9 cellular contexts compared by ENCODE assay signal in genomic region chr15:101188517-101189340, GRCh38.
A peak's percentile ranks its signal among the peaks of the same experiment; 100 is the strongest.
DNase-seq lines count a peak whose midpoint lies in the region; ATAC-seq lines count a peak whose summit lies in the region.
"Had no signal": no experiment of that assay in that cellular context is flagged by ENCODE, and none has a peak within 500 bp of the region (broad histone marks: within the 10 kb centered on the region; RNA-seq: fewer than 3 reads in every experiment).

No MANE protein-coding gene starts in this region.

- H3K9me3 ChIP-seq in right cardiac atrium (ENCODE audit: control insufficient read depth, low read length) (no peaks in the 10 kb centered on the region), subcutaneous abdominal adipose tissue (ENCODE audit: control insufficient read depth in 5 of 5, low read length in 5 of 5) (no peaks in the 10 kb centered on the region)
- H3K9me3 ChIP-seq: HAP-1 had no signal

- no peaks in the 10 kb centered on the region for H3K9me3 Mint-ChIP-seq in activated CD4-positive, alpha-beta memory T cell treated with anti-CD3 and anti-CD28 coated beads, Interleukin-2, amount 10 ng/mL, durations not matched to agents 7 days and 5 days

- no peak overlapping the region for H3K9ac ChIP-seq in subcutaneous abdominal adipose tissue (ENCODE audit: low read length in 5 of 5)

- WGBS in right cardiac atrium = 38% methylated on average over 28 of the region's 28 CpGs

- peaks cover 81% of the 10 kb centered on the region for H3K4me1 Mint-ChIP-seq in activated CD4-positive, alpha-beta memory T cell treated with anti-CD3 and anti-CD28 coated beads, Interleukin-2, amount 10 ng/mL, durations not matched to agents 7 days and 5 days

- intact Hi-C loops in right cardiac atrium (cut with DNase I) = loop anchor here in 1 of 4 donors (10.0 kb wide), 1 partner anchor 56 kb away; no protein-coding TSS in a partner anchor

- no peaks in the 10 kb centered on the region for H3K27me3 ChIP-seq in right cardiac atrium (ENCODE audit: control insufficient read depth, insufficient read depth)
- no peaks in the 10 kb centered on the region for H3K27me3 ChIP-seq in subcutaneous abdominal adipose tissue (ENCODE audit: control insufficient read depth in 5 of 5, insufficient read depth in 4 of 5, low read length in 5 of 5)

- POLR2A ChIA-PET in activated CD4-positive, alpha-beta memory T cell treated with anti-CD3 and anti-CD28 coated beads, Interleukin-2, amount 10 ng/mL, durations not matched to agents 7 days and 5 days (lab: Charles Lee) = interaction anchor here (0.6 to 5.4 kb wide), 10 partner anchors 11 to 62 kb away, joined by 3 to 42 read pairs (median 3); partner anchors contain the start of gene CHSY1

- peaks cover 49% of the 10 kb centered on the region for H3K36me3 Mint-ChIP-seq in activated CD4-positive, alpha-beta memory T cell treated with anti-CD3 and anti-CD28 coated beads, Interleukin-2, amount 10 ng/mL, durations not matched to agents 7 days and 5 days (ENCODE audit: low read depth)

- H3K27me3 Mint-ChIP-seq in activated CD4-positive, alpha-beta memory T cell treated with anti-CD3 and anti-CD28 coated beads, Interleukin-2, amount 10 ng/mL, durations not matched to agents 7 days and 5 days = no peaks in the 10 kb centered on the region

- peak overlapping the region; percentile 43 for H3K4me3 Mint-ChIP-seq in activated CD4-positive, alpha-beta memory T cell treated with anti-CD3 and anti-CD28 coated beads, Interleukin-2, amount 10 ng/mL, durations not matched to agents 7 days and 5 days

- DNase-seq in EL (peak; percentile 87), HCEC 1CT (peak; percentile 76), right cardiac atrium (peak; percentile 54 to 87 (median 78)), NCI-H1092 (lab: John Stamatoyannopoulos, UW) (no peak), NCI-H446 (lab: John Stamatoyannopoulos, UW) (no peak)
- no peak for DNase-seq in activated CD4-positive, alpha-beta memory T cell treated with anti-CD3 and anti-CD28 coated beads, Interleukin-2, amount 10 ng/mL, durations not matched to agents 7 days and 5 days

- CTCF ChIA-PET in activated CD4-positive, alpha-beta memory T cell treated with anti-CD3 and anti-CD28 coated beads, Interleukin-2, amount 10 ng/mL, durations not matched to agents 7 days and 5 days (lab: Charles Lee) = interaction anchor here (0.6 to 1.8 kb wide), 10 partner anchors 10 to 170 kb away, joined by 3 to 5 read pairs (median 3); no protein-coding TSS in a partner anchor

- peak overlapping the region; percentile 74 for H3K27ac Mint-ChIP-seq in activated CD4-positive, alpha-beta memory T cell treated with anti-CD3 and anti-CD28 coated beads, Interleukin-2, amount 10 ng/mL, durations not matched to agents 7 days and 5 days

- H3K4me3 ChIP-seq in right cardiac atrium (ENCODE audit: low read length) (peak overlapping the region; percentile 65), subcutaneous abdominal adipose tissue (ENCODE audit: low read depth in 1 of 5, low read length in 5 of 5) (peak overlapping the region in 3 of 5 donors; percentile 27 to 42 (median 40))
- H3K4me3 ChIP-seq: HAP-1 had no signal

- H3K27ac ChIP-seq in right cardiac atrium (ENCODE audit: low read length) (peak overlapping the region; percentile 98), subcutaneous abdominal adipose tissue (ENCODE audit: low read depth, low read length) (peak overlapping the region; percentile 42)

- ATAC-seq in right cardiac atrium (peak; percentile 22 to 60), HG02840 (IDR thresholded peaks at IDR 0.05; ENCODE audit: low FRiP score, unreplicated experiment) (no peak)

- H3K36me3 ChIP-seq in subcutaneous abdominal adipose tissue (ENCODE audit: control insufficient read depth in 5 of 5, insufficient read depth in 5 of 5, low read length in 5 of 5) = no peaks in the 10 kb centered on the region
- H3K36me3 ChIP-seq: HAP-1 had no signal

- H3K4me1 ChIP-seq in right cardiac atrium (ENCODE audit: control insufficient read depth, insufficient read depth, low read length) (peaks cover 18% of the 10 kb centered on the region), subcutaneous abdominal adipose tissue (ENCODE audit: control insufficient read depth in 5 of 5, insufficient read depth in 5 of 5, low read length in 5 of 5) (peaks cover 9 to 49% (median 37%) of the 10 kb centered on the region in 5 donors)

Comparison
In these comparisons a context has a peak if more than half of its experiments do, and no peak if none do; other contexts are left out.
1. DNase-seq: peak in EL (single experiment), HCEC 1CT (single experiment) and right cardiac atrium (3 of 3); none in activated CD4-positive, alpha-beta memory T cell treated with anti-CD3 and anti-CD28 coated beads, Interleukin-2, amount 10 ng/mL, durations not matched to agents 7 days and 5 days (single experiment), NCI-H1092 (single experiment) and NCI-H446 (0 of 2).